In genomic region chr13:47707414-47707813, GRCh38 we compare ENCODE assay signal across 15 cellular contexts.
DNase-seq lines count a peak whose midpoint lies in the region; ATAC-seq and TF ChIP-seq lines count a peak whose summit lies in the region.
"Had no signal": no experiment of that assay in that cellular context is flagged by ENCODE, and none has a peak within 500 bp of the region (broad histone marks: within the 10 kb centered on the region; RNA-seq: fewer than 3 reads in every experiment).

No MANE protein-coding gene starts in this region.

- DNase-seq in lung (ENCODE audit: low spot score), result peak; percentile 3
- DNase-seq in GF-D8 (lab: John Stamatoyannopoulos, UW), result no peak
- no peak for DNase-seq in tibial nerve (ENCODE audit: low spot score in 2 of 2)
- DNase-seq: CD8-positive, alpha-beta T cell; COR-L47; DND-41; GDM1; GOT3; H9 had no signal

- TF ChIP-seq CTCF in lung (IDR thresholded peaks at IDR 0.05; ENCODE audit: control extremely low read depth, extremely low read depth) (no peak), tibial nerve (IDR thresholded peaks at IDR 0.05) (no peak)

- no peak for TF ChIP-seq POLR2A in tibial nerve (IDR thresholded peaks at IDR 0.05)

- H3K4me1 ChIP-seq in lung (ENCODE audit: control insufficient read depth in 2 of 2, insufficient read depth in 2 of 2, low read length in 2 of 2) (no peaks in the 10 kb centered on the region), tibial nerve (no peaks in the 10 kb centered on the region)
- H3K4me1 ChIP-seq: A549 had no signal

- 62 to 77% methylated on average over 3 of the region's 3 CpGs for WGBS in lung, 2 donors
- 48 to 71% methylated on average over 3 of the region's 3 CpGs for WGBS in tibial nerve, 2 donors

- H3K4me3 ChIP-seq in lung (no peak overlapping the region), tibial nerve (no peak overlapping the region)
- H3K4me3 ChIP-seq: A549 had no signal

- H3K27ac ChIP-seq in lung (ENCODE audit: low read depth in 1 of 2, low read length in 1 of 2) (no peak overlapping the region), tibial nerve (no peak overlapping the region)
- H3K27ac ChIP-seq: A549, HL-60 had no signal

- no peak for TF ChIP-seq EP300 in tibial nerve (IDR thresholded peaks at IDR 0.05)

- no peaks in the 10 kb centered on the region for H3K27me3 ChIP-seq in lung (ENCODE audit: control insufficient read depth, insufficient read depth)
- no peaks in the 10 kb centered on the region for H3K27me3 ChIP-seq in tibial nerve

- H3K9me3 ChIP-seq in lung (ENCODE audit: control insufficient read depth in 2 of 2, insufficient read depth in 1 of 2, low read length in 1 of 2) (peaks cover 0 to 5% of the 10 kb centered on the region in 2 donors), tibial nerve (no peaks in the 10 kb centered on the region)
- H3K9me3 ChIP-seq: A549 had no signal

- no peaks in the 10 kb centered on the region for H3K36me3 ChIP-seq in lung (ENCODE audit: control insufficient read depth in 2 of 2, insufficient read depth in 2 of 2, low read length in 2 of 2)
- no peaks in the 10 kb centered on the region for H3K36me3 ChIP-seq in tibial nerve

- ATAC-seq in GM19351 (IDR thresholded peaks at IDR 0.05; ENCODE audit: unreplicated experiment) (peak; percentile 62), HG02759 (IDR thresholded peaks at IDR 0.05; ENCODE audit: unreplicated experiment) (peak; percentile 58), HG03442 (IDR thresholded peaks at IDR 0.05; ENCODE audit: unreplicated experiment) (peak; percentile 72), lung (ENCODE audit: insufficient read depth, low FRiP score) (no peak), HG03571 (IDR thresholded peaks at IDR 0.05; ENCODE audit: unreplicated experiment) (no peak)
- ATAC-seq: A549; CD8-positive, alpha-beta T cell had no signal

Comparison
In these comparisons a context has a peak if more than half of its experiments do, and no peak if none do; other contexts are left out.
1. ATAC-seq: peak in GM19351 (single experiment), HG02759 (single experiment) and HG03442 (single experiment); none in lung (single experiment) and HG03571 (single experiment).